ENCODE assay signal across 8 cellular contexts in the genomic region with DNA sequence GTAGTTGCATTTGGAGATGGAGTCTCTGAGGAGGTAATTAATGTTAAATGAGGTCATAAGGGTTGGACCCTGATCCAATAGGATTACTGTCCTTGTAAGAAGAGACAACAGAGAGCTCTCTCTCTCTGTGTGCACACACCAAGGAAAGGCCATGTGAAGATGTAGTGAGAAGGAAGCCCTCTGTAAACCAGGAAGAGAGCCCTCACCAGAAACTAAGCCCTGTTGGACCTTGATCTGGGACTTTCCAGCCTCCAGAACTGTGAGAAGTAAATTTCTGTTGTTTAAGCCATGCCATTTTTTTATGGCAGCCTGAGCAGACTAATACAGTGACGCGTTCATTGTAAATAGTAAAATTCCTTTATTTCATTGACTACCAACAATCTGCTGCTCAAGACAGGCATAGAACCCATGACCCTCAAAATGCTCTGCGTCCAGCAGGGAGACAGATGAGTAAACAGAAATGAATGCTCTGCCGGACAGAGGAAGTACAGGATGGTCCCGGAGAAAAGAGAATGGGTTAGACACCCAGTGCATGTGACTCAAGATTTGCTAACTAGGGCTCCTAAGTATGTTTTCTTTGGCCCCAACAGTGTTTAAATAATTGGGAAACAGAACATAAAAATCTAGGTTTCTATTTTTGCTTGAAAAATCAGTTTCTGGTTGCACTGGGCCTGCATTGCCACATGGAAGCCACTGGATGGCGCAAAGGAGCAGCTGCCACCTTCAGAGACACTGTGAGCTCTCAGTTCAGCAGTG. TPM values are rescaled to one million over a fixed set of nuclear protein-coding genes. Genes with fewer than 3 reads are reported as not detected.
DNase-seq lines count a peak whose midpoint lies in the region; ATAC-seq, FAIRE-seq and TF ChIP-seq lines count a peak whose summit lies in the region.

No MANE protein-coding gene starts in this region.

- peak overlapping the region; percentile 42 for H3K9ac ChIP-seq in astrocyte (ENCODE audit: low read length)

- peaks cover 10% of the 10 kb centered on the region for H3K27me3 Mint-ChIP-seq in astrocyte (ENCODE audit: low read depth, unreplicated experiment)

- H4K20me1 ChIP-seq in astrocyte (ENCODE audit: insufficient read depth, low read length), result no peaks in the 10 kb centered on the region

- peak overlapping the region; percentile 74 for H3K27ac ChIP-seq in astrocyte (ENCODE audit: low read depth, low read length)
- peak overlapping the region in 1 of 8 donors; percentile 36 for H3K27ac ChIP-seq in spleen

- H3K36me3 Mint-ChIP-seq in astrocyte (ENCODE audit: low read depth, unreplicated experiment), result no peaks in the 10 kb centered on the region

- H3K79me2 ChIP-seq in astrocyte (ENCODE audit: insufficient read depth, low read length), result no peaks in the 10 kb centered on the region

- no peaks in the 10 kb centered on the region for H3K36me3 ChIP-seq in astrocyte (ENCODE audit: insufficient read depth, low read length)
- no peaks in the 10 kb centered on the region for H3K36me3 ChIP-seq in spleen

- 64 to 80% (median 76%) methylated on average over 6 of the region's 6 CpGs for WGBS in spleen, 5 donors

- no peak overlapping the region for H3K4me3 Mint-ChIP-seq in astrocyte (ENCODE audit: unreplicated experiment)

- no peaks in the 10 kb centered on the region for H3K9me3 ChIP-seq in astrocyte (ENCODE audit: insufficient read depth, low read depth, low read length)
- H3K9me3 ChIP-seq in spleen, result no peaks in the 10 kb centered on the region

- TF ChIP-seq POLR2A in spleen (IDR thresholded peaks at IDR 0.05), result no peak

- peaks cover 2% of the 10 kb centered on the region for H3K9me3 Mint-ChIP-seq in astrocyte (ENCODE audit: unreplicated experiment)

- peaks cover 19% of the 10 kb centered on the region for H3K4me1 Mint-ChIP-seq in astrocyte (ENCODE audit: low read depth, unreplicated experiment)

- H3K27me3 ChIP-seq in astrocyte (ENCODE audit: insufficient read depth, low read length) (no peaks in the 10 kb centered on the region), spleen (replicated peaks in 1 of 7) (peaks cover 0 to 5% (median 0%) of the 10 kb centered on the region in 7 donors)

- H3K4me2 ChIP-seq in astrocyte (ENCODE audit: low read length), result peak overlapping the region; percentile 50

- peak; percentile 32 for FAIRE-seq in astrocyte (lab: Jason Lieb, UNC)

- H3K4me1 ChIP-seq in astrocyte (ENCODE audit: insufficient read depth, low read length) (peaks cover 15% of the 10 kb centered on the region), spleen (peaks cover 0 to 7% (median 0%) of the 10 kb centered on the region in 6 donors)

- ATAC-seq in HG03342 (IDR thresholded peaks at IDR 0.05; ENCODE audit: unreplicated experiment) (no peak), GM19023 (IDR thresholded peaks at IDR 0.05; ENCODE audit: unreplicated experiment) (no peak), GM18517 (IDR thresholded peaks at IDR 0.05; ENCODE audit: unreplicated experiment) (no peak)

- H3K4me3 ChIP-seq in astrocyte (ENCODE audit: insufficient read depth, low read depth, low read length) (no peak overlapping the region), spleen (no peak overlapping the region)

- peak overlapping the region; percentile 31 for H2AFZ ChIP-seq in astrocyte (ENCODE audit: low read depth, low read length)

- DNase-seq in DMS53 treated with DMSO at 0.1 percent for 48 hours (lab: John Stamatoyannopoulos, UW; ENCODE audit: unreplicated experiment), result peak; percentile 0
- DNase-seq in HuH-7 (ENCODE audit: low spot score), result peak; percentile 9
- DNase-seq in astrocyte (ENCODE audit: low read depth), result peak; percentile 96
- DNase-seq in hypothalamus (lab: John Stamatoyannopoulos, UW), result peak in 27 of 51 donors; percentile 5 to 68 (median 24)
- no peak for DNase-seq in spleen

- H3K27ac Mint-ChIP-seq in astrocyte (ENCODE audit: unreplicated experiment), result peak overlapping the region; percentile 23

- TF ChIP-seq CTCF in astrocyte (IDR thresholded peaks at IDR 0.05; ENCODE audit: insufficient read depth, low read depth, low read length) (peak; percentile 99), spleen (IDR thresholded peaks at IDR 0.05 in 8 of 11, conservative IDR thresholded peaks at IDR 0.05 in 3 of 11) (peak; percentile 4 to 78 (median 61))

- intact Hi-C loops in spleen (cut with DNase I; ENCODE audit: low total_unique reads), result no loop called here

RNA-seq across cellular contexts. Expression of a gene that starts 37.9 kb away (rescaled TPM):
- 1.1 and 1.8 TPM in 2 replicates for total RNA-seq in astrocyte
- 10 to 100 TPM; 19.1 to 35.8 (median 24.6) TPM for total RNA-seq in spleen
- polyA plus RNA-seq in spleen, result 10 to 100 TPM in 1 of 3 donors, 1 to 10 TPM in 2; 6.5 to 19.4 (median 9.3) TPM
